Comparison of ENCODE assay signal across 28 cellular contexts in the genomic region with DNA sequence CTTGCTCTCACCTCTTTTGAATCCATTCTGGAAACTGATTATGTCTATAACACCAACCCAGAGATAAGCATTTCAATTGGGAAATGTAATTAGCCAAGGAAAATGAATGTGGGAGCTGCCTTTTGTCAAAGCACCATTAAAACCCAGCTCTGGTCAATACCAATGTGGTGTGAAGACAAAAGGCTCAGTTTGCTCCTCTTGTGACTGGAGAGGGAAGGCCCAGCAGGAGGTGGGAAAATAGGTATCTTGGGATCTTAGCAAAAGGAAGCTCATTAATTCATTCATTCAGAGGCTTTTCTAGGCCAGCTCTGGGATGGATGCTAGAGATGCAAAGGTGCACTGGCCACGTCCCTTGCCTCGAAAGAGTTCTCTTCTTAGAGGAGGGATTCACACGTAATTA.
DNase-seq lines count a peak whose midpoint lies in the region; ATAC-seq and TF ChIP-seq lines count a peak whose summit lies in the region.
"Had no signal": no experiment of that assay in that cellular context is flagged by ENCODE, and none has a peak within 500 bp of the region (broad histone marks: within the 10 kb centered on the region; RNA-seq: fewer than 3 reads in every experiment).

No MANE protein-coding gene starts in this region.

- ATAC-seq in left ventricle myocardium superior, result no peak
- no peak for ATAC-seq in GM21825 (IDR thresholded peaks at IDR 0.05; ENCODE audit: unreplicated experiment)
- no peak for ATAC-seq in HG02623 (IDR thresholded peaks at IDR 0.05; ENCODE audit: unreplicated experiment)
- ATAC-seq: heart left ventricle, Right ventricle myocardium inferior, T-helper 17 cell had no signal

- H3K9me3 ChIP-seq in cardiac muscle cell (ENCODE audit: low read depth) (no peaks in the 10 kb centered on the region), HUES64 (ENCODE audit: insufficient read depth, low read depth, low read length) (no peaks in the 10 kb centered on the region), endodermal cell (ENCODE audit: control insufficient read depth, low read length) (no peaks in the 10 kb centered on the region)
- H3K9me3 ChIP-seq: adrenal gland, BE2C, Caco-2, esophagus squamous epithelium, heart left ventricle, MG63, stomach, vagina had no signal

- no peak overlapping the region for H3K4me3 ChIP-seq in cardiac muscle cell
- H3K4me3 ChIP-seq in HUES64 (ENCODE audit: low read length), result no peak overlapping the region
- H3K4me3 ChIP-seq in endodermal cell (ENCODE audit: low read length), result no peak overlapping the region
- H3K4me3 ChIP-seq: adrenal gland, esophagus squamous epithelium, heart left ventricle, MG63, stomach, vagina had no signal

- 65% methylated on average over 3 of the region's 3 CpGs for WGBS in HUES64
- 73 to 77% methylated on average over 3 of the region's 3 CpGs for WGBS in endodermal cell (ENCODE audit: insufficient coverage in 1 of 2, insufficient read length in 1 of 2), 2 experiments

- H3K9me3 Mint-ChIP-seq in endodermal cell, result no peaks in the 10 kb centered on the region
- H3K9me3 Mint-ChIP-seq: mesothelial cell of epicardium had no signal

- H3K9ac ChIP-seq in HUES64 (ENCODE audit: low read depth, low read length), result no peak overlapping the region
- no peak overlapping the region for H3K9ac ChIP-seq in endodermal cell (ENCODE audit: extremely low read depth, low read length, poor library complexity, severe bottlenecking)

- H3K27me3 ChIP-seq in cardiac muscle cell (no peaks in the 10 kb centered on the region), HUES64 (ENCODE audit: insufficient read depth, low read length) (no peaks in the 10 kb centered on the region), endodermal cell (ENCODE audit: control insufficient read depth, insufficient read depth, low read length, poor library complexity, severe bottlenecking) (no peaks in the 10 kb centered on the region)
- H3K27me3 ChIP-seq: adrenal gland, BE2C, esophagus squamous epithelium, heart left ventricle, stomach, vagina had no signal

- H3K36me3 ChIP-seq in cardiac muscle cell (no peaks in the 10 kb centered on the region), HUES64 (ENCODE audit: insufficient read depth, low read length) (no peaks in the 10 kb centered on the region), endodermal cell (ENCODE audit: control insufficient read depth, insufficient read depth, low read length) (no peaks in the 10 kb centered on the region)
- H3K36me3 ChIP-seq: adrenal gland, BE2C, esophagus squamous epithelium, heart left ventricle, MG63, stomach, vagina had no signal

- intact Hi-C loops in left ventricle myocardium superior (cut with micrococcal nuclease), result no loop called here

- H3K4me1 ChIP-seq in cardiac muscle cell (ENCODE audit: low read depth) (peaks cover 44% of the 10 kb centered on the region), HUES64 (ENCODE audit: insufficient read depth, low read length) (peaks cover 29% of the 10 kb centered on the region), endodermal cell (ENCODE audit: control insufficient read depth, insufficient read depth, low read length) (peaks cover 29% of the 10 kb centered on the region)

- peak overlapping the region; percentile 19 for H3K27ac Mint-ChIP-seq in endodermal cell
- H3K27ac Mint-ChIP-seq: mesothelial cell of epicardium, T-helper 17 cell had no signal

- H3K36me3 Mint-ChIP-seq in endodermal cell (ENCODE audit: low read depth), result no peaks in the 10 kb centered on the region
- H3K36me3 Mint-ChIP-seq: mesothelial cell of epicardium had no signal

- H3K27ac ChIP-seq in cardiac muscle cell (peak overlapping the region; percentile 94), HUES64 (ENCODE audit: low read depth, low read length) (peak overlapping the region; percentile 57; the same call in 1 of the 2 replicates), endodermal cell (ENCODE audit: low read depth, low read length) (no peak overlapping the region)
- H3K27ac ChIP-seq: adrenal gland, heart left ventricle, stomach, vagina had no signal

- TF ChIP-seq CTCF in cardiac muscle cell (IDR thresholded peaks at IDR 0.05; ENCODE audit: low read depth, low read length) (no peak), endodermal cell (conservative IDR thresholded peaks at IDR 0.05) (no peak), GM13976 (IDR thresholded peaks at IDR 0.05; ENCODE audit: borderline replicate concordance, control extremely low read depth, extremely low read depth, insufficient read depth, missing control alignments) (no peak)

- H3K27me3 Mint-ChIP-seq in endodermal cell (ENCODE audit: insufficient read depth), result no peaks in the 10 kb centered on the region
- H3K27me3 Mint-ChIP-seq: T-helper 17 cell had no signal

- DNase-seq in cardiac muscle cell (ENCODE audit: low read depth in 1 of 2, low spot score in 1 of 2), result no peak
- DNase-seq in left ventricle myocardium superior, result no peak
- no peak for DNase-seq in endodermal cell
- no peak for DNase-seq in GM13976 (ENCODE audit: low spot score)
- DNase-seq: activated naive CD4-positive, alpha-beta T cell treated with Interleukin-2 at 50 U/mL for 16 hours; activated T-cell treated with anti-CD3 and anti-CD28 coated beads, Interleukin-2, amount 50 U/mL, for 48 hours; adrenal gland; BE2C; Caco-2; dermis blood vessel endothelial cell; DMS79; esophagus squamous epithelium; foreskin melanocyte; heart left ventricle; KG1; kidney; MG63; NCI-H2171; NCI-H510A treated with DMSO at 0.1 percent for 48 hours; stimulated activated CD4-positive, alpha-beta T cell treated with anti-CD3 and anti-CD28 coated beads, Interleukin-4, amount 100 ng/mL, for 1 hour; stomach; T-helper 17 cell had no signal

- H3K4me1 Mint-ChIP-seq in endodermal cell, result peaks cover 22% of the 10 kb centered on the region

- in situ Hi-C loops in GM13976 (cut with MboI; ENCODE audit: low sequenced_read_pairs, unreplicated experiment), result no loop called here

- H3K4me3 Mint-ChIP-seq in endodermal cell, result no peak overlapping the region
- H3K4me3 Mint-ChIP-seq: mesothelial cell of epicardium, T-helper 17 cell had no signal
